ENCODE assay signal across 11 cellular contexts in genomic region chr3:188584162-188584529, GRCh38.
DNase-seq lines count a peak whose midpoint lies in the region; ATAC-seq lines count a peak whose summit lies in the region.
"Had no signal": no experiment of that assay in that cellular context is flagged by ENCODE, and none has a peak within 500 bp of the region (broad histone marks: within the 10 kb centered on the region; RNA-seq: fewer than 3 reads in every experiment).

No MANE protein-coding gene starts in this region.

- no peak overlapping the region for H3K4me3 ChIP-seq in MG63
- H3K4me3 ChIP-seq in CD4-positive, alpha-beta memory T cell (ENCODE audit: low read length in 2 of 2) = no peak overlapping the region
- H3K4me3 ChIP-seq: mucosa of descending colon, testis had no signal

- no peak overlapping the region for H3K27ac ChIP-seq in CD4-positive, alpha-beta memory T cell (ENCODE audit: low read depth, low read length)

- H3K36me3 Mint-ChIP-seq in naive B cell = no peaks in the 10 kb centered on the region
- H3K36me3 Mint-ChIP-seq in CD4-positive, alpha-beta memory T cell = peaks cover 0 to 5% of the 10 kb centered on the region in 2 donors
- H3K36me3 Mint-ChIP-seq: activated naive CD8-positive, alpha-beta T cell had no signal

- H3K4me3 Mint-ChIP-seq in naive B cell = peak overlapping the region in 1 of 8 donors; percentile 61
- H3K4me3 Mint-ChIP-seq in CD4-positive, alpha-beta memory T cell = no peak overlapping the region

- POLR2A ChIA-PET in CD4-positive, alpha-beta memory T cell (lab: Charles Lee; ENCODE audit: partially characterized antibody) = no interaction called here

- intact Hi-C loops in CD4-positive, alpha-beta memory T cell (cut with micrococcal nuclease) = loop anchor here (5.0 kb wide), 1 partner anchor 842 kb away; no protein-coding TSS in a partner anchor

- peaks cover 12% of the 10 kb centered on the region for H3K4me1 ChIP-seq in CD4-positive, alpha-beta memory T cell (ENCODE audit: insufficient read depth, low read length)
- H3K4me1 ChIP-seq: testis had no signal

- no peaks in the 10 kb centered on the region for H3K27me3 ChIP-seq in MG63
- H3K27me3 ChIP-seq in CD4-positive, alpha-beta memory T cell (ENCODE audit: insufficient read depth, low read length) = no peaks in the 10 kb centered on the region
- H3K27me3 ChIP-seq: testis had no signal

- peak overlapping the region in 1 of 6 donors; percentile 91 for H3K27ac Mint-ChIP-seq in naive B cell
- no peak overlapping the region for H3K27ac Mint-ChIP-seq in CD4-positive, alpha-beta memory T cell
- H3K27ac Mint-ChIP-seq: activated naive CD8-positive, alpha-beta T cell had no signal

- no peaks in the 10 kb centered on the region for H3K9me3 ChIP-seq in MG63
- no peaks in the 10 kb centered on the region for H3K9me3 ChIP-seq in CD4-positive, alpha-beta memory T cell (ENCODE audit: control insufficient read depth in 1 of 2, low read length in 2 of 2)
- H3K9me3 ChIP-seq: mucosa of descending colon, testis had no signal

- H3K9me3 Mint-ChIP-seq in naive B cell = peaks cover 0 to 4% (median 0%) of the 10 kb centered on the region in 7 donors
- H3K9me3 Mint-ChIP-seq in CD4-positive, alpha-beta memory T cell = no peaks in the 10 kb centered on the region

- peak; percentile 42 for DNase-seq in AG20443 (ENCODE audit: low spot score)
- DNase-seq in MG63 = peak; percentile 49
- DNase-seq in dermis microvascular lymphatic vessel endothelial cell (ENCODE audit: low read depth in 2 of 2) = peak; percentile 70 to 83
- no peak for DNase-seq in naive B cell
- no peak for DNase-seq in NCI-H146 treated with DMSO at 0.1 percent for 48 hours (lab: John Stamatoyannopoulos, UW; ENCODE audit: unreplicated experiment)
- DNase-seq in CD4-positive, alpha-beta memory T cell = no peak
- DNase-seq: testis had no signal

- no peaks in the 10 kb centered on the region for H3K36me3 ChIP-seq in MG63
- no peaks in the 10 kb centered on the region for H3K36me3 ChIP-seq in CD4-positive, alpha-beta memory T cell (ENCODE audit: insufficient read depth, low read length)

- H3K4me1 Mint-ChIP-seq in naive B cell = peaks cover 12 to 28% (median 17%) of the 10 kb centered on the region in 3 donors
- H3K4me1 Mint-ChIP-seq in CD4-positive, alpha-beta memory T cell = peaks cover 4 to 17% (median 7%) of the 10 kb centered on the region in 4 donors

- CTCF ChIA-PET in CD4-positive, alpha-beta memory T cell (lab: Charles Lee; ENCODE audit: partially characterized antibody) = interaction anchor here (1.2 kb wide), 1 partner anchor 843 kb away, joined by 5 read pairs; no protein-coding TSS in a partner anchor

- peak; percentile 7 to 12 for ATAC-seq in naive B cell (ENCODE audit: low read depth in 2 of 2)
- no peak for ATAC-seq in HG02763 (IDR thresholded peaks at IDR 0.05; ENCODE audit: unreplicated experiment)
- no peak for ATAC-seq in GM18868 (IDR thresholded peaks at IDR 0.05; ENCODE audit: unreplicated experiment)

- H3K27me3 Mint-ChIP-seq in naive B cell = no peaks in the 10 kb centered on the region
- H3K27me3 Mint-ChIP-seq in CD4-positive, alpha-beta memory T cell = no peaks in the 10 kb centered on the region
- H3K27me3 Mint-ChIP-seq: activated naive CD8-positive, alpha-beta T cell had no signal

Comparison
In these comparisons a context has a peak if more than half of its experiments do, and no peak if none do; other contexts are left out.
1. DNase-seq: peak in AG20443 (single experiment), MG63 (single experiment) and dermis microvascular lymphatic vessel endothelial cell (2 of 2); none in naive B cell (single experiment), NCI-H146 treated with DMSO at 0.1 percent for 48 hours (single experiment) and CD4-positive, alpha-beta memory T cell (0 of 5).
2. ATAC-seq: peak in naive B cell (2 of 2); none in HG02763 (single experiment) and GM18868 (single experiment).